ENCODE assay signal across 18 cellular contexts in the genomic region with DNA sequence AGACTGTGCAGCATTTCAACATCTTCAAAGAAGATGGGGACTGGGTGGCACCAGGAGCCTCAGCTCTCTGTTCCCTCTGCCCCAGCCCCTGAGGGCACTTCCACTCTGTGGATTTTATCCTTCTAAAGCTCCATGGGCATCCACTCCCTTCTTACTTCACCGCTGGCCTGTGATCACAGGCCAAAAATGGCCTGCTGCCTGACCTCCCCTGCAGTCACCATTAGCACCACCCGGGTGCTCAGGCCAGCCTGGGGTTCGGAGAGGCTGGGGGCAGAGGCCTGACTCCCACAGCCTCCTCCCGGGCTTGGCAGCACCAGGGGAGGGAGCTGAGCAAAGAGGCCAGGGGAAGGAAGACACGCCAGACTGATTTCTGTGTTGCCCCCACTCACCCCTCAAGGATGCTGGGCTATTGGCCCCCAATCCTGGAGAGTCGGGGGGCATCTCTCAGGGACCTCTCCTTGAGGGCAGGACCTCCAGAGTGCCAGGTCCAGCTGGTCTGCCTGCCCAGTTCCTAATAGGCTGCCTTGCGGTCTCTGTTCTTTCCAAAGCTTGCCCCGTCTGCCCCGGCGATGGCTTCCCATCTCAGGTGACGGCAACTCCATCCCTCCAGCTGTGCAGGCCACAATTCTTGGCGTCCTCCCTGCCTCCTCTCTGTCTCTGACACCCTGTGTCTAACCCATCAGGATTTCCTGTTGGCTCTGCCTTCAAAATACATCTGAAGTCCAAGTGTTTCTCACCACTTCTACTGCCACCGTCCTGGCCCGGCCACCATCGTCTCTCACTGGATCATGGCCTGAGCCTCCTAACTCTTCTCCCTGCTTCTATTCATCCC.
"Had no signal": no experiment of that assay in that cellular context is flagged by ENCODE, and none has a peak within 500 bp of the region (broad histone marks: within the 10 kb centered on the region; RNA-seq: fewer than 3 reads in every experiment).

No MANE protein-coding gene starts in this region.

- H3K27me3 Mint-ChIP-seq: activated naive CD4-positive, alpha-beta T cell treated with anti-CD3 and anti-CD28 coated beads, Interleukin-2, amount 50 U/mL, for 24 hours had no signal

- H3K27me3 ChIP-seq: body of pancreas, ovary, tibial artery, vagina had no signal

- H3K9me3 ChIP-seq: body of pancreas, ovary, tibial artery, vagina had no signal

- H3K4me3 Mint-ChIP-seq: activated naive CD4-positive, alpha-beta T cell treated with anti-CD3 and anti-CD28 coated beads, Interleukin-2, amount 50 U/mL, for 24 hours; activated T-helper 17 cell treated with anti-CD3 and anti-CD28 coated beads, Interleukin-2, amount 50 U/mL, for 72 hours; neural crest cell; stimulated activated memory B cell treated with anti-CD40 and anti-IgM and Interleukin-4, amounts not matched to agents 10 μg/mL and 1 μg/mL and 100 μg/mL, for 72 hours; T-helper 17 cell had no signal

- H3K36me3 ChIP-seq: ovary, tibial artery, vagina had no signal

- H3K27ac Mint-ChIP-seq: activated naive CD4-positive, alpha-beta T cell treated with anti-CD3 and anti-CD28 coated beads, Interleukin-2, amount 50 U/mL, for 24 hours; activated T-helper 17 cell treated with anti-CD3 and anti-CD28 coated beads, Interleukin-2, amount 50 U/mL, for 72 hours; stimulated activated memory B cell treated with anti-CD40 and anti-IgM and Interleukin-4, amounts not matched to agents 10 μg/mL and 1 μg/mL and 100 μg/mL, for 72 hours; T-helper 17 cell had no signal

- H3K4me1 Mint-ChIP-seq: activated naive CD4-positive, alpha-beta T cell treated with anti-CD3 and anti-CD28 coated beads, Interleukin-2, amount 50 U/mL, for 24 hours; activated T-helper 17 cell treated with anti-CD3 and anti-CD28 coated beads, Interleukin-2, amount 50 U/mL, for 72 hours; neural crest cell; stimulated activated memory B cell treated with anti-CD40 and anti-IgM and Interleukin-4, amounts not matched to agents 10 μg/mL and 1 μg/mL and 100 μg/mL, for 72 hours; T-helper 17 cell had no signal

- H3K9me3 Mint-ChIP-seq: activated naive CD4-positive, alpha-beta T cell treated with anti-CD3 and anti-CD28 coated beads, Interleukin-2, amount 50 U/mL, for 24 hours; activated T-helper 17 cell treated with anti-CD3 and anti-CD28 coated beads, Interleukin-2, amount 50 U/mL, for 72 hours; neural crest cell; stimulated activated memory B cell treated with anti-CD40 and anti-IgM and Interleukin-4, amounts not matched to agents 10 μg/mL and 1 μg/mL and 100 μg/mL, for 72 hours had no signal

- DNase-seq: activated CD4-positive, alpha-beta T cell treated with anti-CD3 and anti-CD28 coated beads for 48 hours; amniotic stem cell; central memory CD4-positive, alpha-beta T cell; cortex of kidney; effector CD4-positive, alpha-beta T cell; foreskin fibroblast; glutamatergic neuron; hypothalamus; kidney glomerular epithelial cell had no signal

- H3K4me1 ChIP-seq: body of pancreas, tibial artery, vagina had no signal

- H3K36me3 Mint-ChIP-seq: activated naive CD4-positive, alpha-beta T cell treated with anti-CD3 and anti-CD28 coated beads, Interleukin-2, amount 50 U/mL, for 24 hours; stimulated activated memory B cell treated with anti-CD40 and anti-IgM and Interleukin-4, amounts not matched to agents 10 μg/mL and 1 μg/mL and 100 μg/mL, for 72 hours had no signal

- H3K4me3 ChIP-seq: body of pancreas, ovary, tibial artery, vagina had no signal

- H3K27ac ChIP-seq: body of pancreas, ovary, tibial artery, vagina had no signal

- ATAC-seq: activated T-helper 17 cell treated with anti-CD3 and anti-CD28 coated beads, Interleukin-2, amount 50 U/mL, for 72 hours; body of pancreas; stimulated activated memory B cell treated with anti-CD40 and anti-IgM and Interleukin-4, amounts not matched to agents 10 μg/mL and 1 μg/mL and 100 μg/mL, for 72 hours; T-helper 17 cell had no signal
